Comparison of ENCODE assay signal across 27 cellular contexts in genomic region chr2:139686205-139686604, GRCh38.
"Had no signal": no experiment of that assay in that cellular context is flagged by ENCODE, and none has a peak within 500 bp of the region (broad histone marks: within the 10 kb centered on the region; RNA-seq: fewer than 3 reads in every experiment).

No MANE protein-coding gene starts in this region.

- DNase-seq: colonic mucosa; cortex of kidney; effector CD8-positive, alpha-beta T cell; effector memory CD8-positive, alpha-beta T cell; erythroblast; esophagus squamous epithelium; foreskin fibroblast; foreskin melanocyte; gastrocnemius medialis; glutamatergic neuron; heart right ventricle; hippocampal formation; left cardiac atrium; left lung; left ventricle myocardium superior; lower lobe of right lung; mesenchymal stem cell; mucosa of descending colon; naive B cell had no signal

- H3K4me1 ChIP-seq: colonic mucosa, esophagus squamous epithelium, gastrocnemius medialis, heart right ventricle, left lung, lower lobe of right lung had no signal

- H3K4me3 ChIP-seq: colonic mucosa, esophagus squamous epithelium, gastrocnemius medialis, heart right ventricle, left lung, lower lobe of right lung, mucosa of descending colon had no signal

- H3K27me3 ChIP-seq: colonic mucosa, esophagus squamous epithelium, gastrocnemius medialis, heart right ventricle, left lung had no signal

- FAIRE-seq: endometrium, islet of Langerhans, keratinocyte had no signal

- ATAC-seq: effector memory CD8-positive, alpha-beta T cell; esophagus mucosa; gastrocnemius medialis; heart right ventricle; left cardiac atrium; left lung; left ventricle myocardium superior; lower lobe of right lung; mucosa of descending colon had no signal

- H3K27ac Mint-ChIP-seq: dendritic cell treated with granulocyte-macrophage colony-stimulating factor and Interleukin-4, amounts not matched to agents 40 ng/mL and 50 ng/mL, for 4 days; effector memory CD8-positive, alpha-beta T cell; endodermal cell; mesothelial cell of epicardium; naive B cell had no signal

- H3K9me3 ChIP-seq: colonic mucosa, esophagus squamous epithelium, gastrocnemius medialis, lower lobe of right lung, mucosa of descending colon had no signal

- H3K27ac ChIP-seq: colonic mucosa, epithelial cell of prostate, esophagus squamous epithelium, gastrocnemius medialis, heart right ventricle, left lung, lower lobe of right lung had no signal

- H3K27me3 Mint-ChIP-seq: dendritic cell treated with granulocyte-macrophage colony-stimulating factor and Interleukin-4, amounts not matched to agents 40 ng/mL and 50 ng/mL, for 4 days; effector memory CD8-positive, alpha-beta T cell; naive B cell had no signal

- H3K4me1 Mint-ChIP-seq: naive B cell had no signal

- H3K36me3 ChIP-seq: colonic mucosa, esophagus squamous epithelium, gastrocnemius medialis, heart right ventricle, left lung, lower lobe of right lung had no signal

- H3K4me3 Mint-ChIP-seq: dendritic cell treated with granulocyte-macrophage colony-stimulating factor and Interleukin-4, amounts not matched to agents 40 ng/mL and 50 ng/mL, for 4 days; effector memory CD8-positive, alpha-beta T cell; endodermal cell; mesothelial cell of epicardium; naive B cell had no signal

- H3K36me3 Mint-ChIP-seq: mesothelial cell of epicardium, naive B cell had no signal
